ENCODE assay signal across 1 cellular context in genomic region chr6:14748679-14749078, GRCh38.
TF ChIP-seq lines count a peak whose summit lies in the region.

No MANE protein-coding gene starts in this region.

TF ChIP-seq in GM12878, 131 proteins besides CTCF, POLR2A, EP300 and RAD21 (continued from another document):
- TF ChIP-seq IRF5 (IDR thresholded peaks at IDR 0.05; ENCODE audit: borderline replicate concordance) = no peak
- peak; percentile 41; the same call in 1 of the 2 replicates for TF ChIP-seq NFIC (IDR thresholded peaks at IDR 0.05; ENCODE audit: low read depth, low read length)
